Comparison of ENCODE assay signal across 28 cellular contexts in genomic region chr9:116189683-116190082, GRCh38. TPM values are rescaled to one million over a fixed set of nuclear protein-coding genes. Genes with fewer than 3 reads are reported as not detected.
DNase-seq lines count a peak whose midpoint lies in the region; ATAC-seq and TF ChIP-seq lines count a peak whose summit lies in the region.
"Had no signal": no experiment of that assay in that cellular context is flagged by ENCODE, and none has a peak within 500 bp of the region (broad histone marks: within the 10 kb centered on the region; RNA-seq: fewer than 3 reads in every experiment).

No MANE protein-coding gene starts in this region.

- intact Hi-C loops in thyroid gland (cut with DNase I) = no loop called here

- no peak for ATAC-seq in lung (ENCODE audit: insufficient read depth, low FRiP score)
- no peak for ATAC-seq in GM21825 (IDR thresholded peaks at IDR 0.05; ENCODE audit: unreplicated experiment)
- ATAC-seq: effector memory CD8-positive, alpha-beta T cell; heart left ventricle; Panc1; right cardiac atrium; stimulated activated naive CD8-positive, alpha-beta T cell treated with anti-CD3 and anti-CD28 coated beads, Interleukin-15, amount 100 ng/mL, for 72 hours had no signal

- WGBS in lung, 2 donors = 56 to 78% methylated on average over 5 of the region's 5 CpGs
- 29 to 38% methylated on average over 5 of the region's 5 CpGs for WGBS in thyroid gland, 2 donors

- DNase-seq in astrocyte of the hippocampus (ENCODE audit: low read depth, low spot score) (peak; percentile 22), epithelial cell of proximal tubule (ENCODE audit: low read depth) (peak; percentile 48), lung (ENCODE audit: low spot score) (peak; percentile 49), thyroid gland (peak; percentile 75 to 83), activated gamma-delta T cell treated with Interleukin-2 at 50 U/mL for 16 hours (no peak)
- DNase-seq in effector CD8-positive, alpha-beta T cell (lab: John Stamatoyannopoulos, UW) = no peak
- DNase-seq: amygdala; CD8-positive, alpha-beta memory T cell; colonic mucosa; effector memory CD8-positive, alpha-beta T cell; foreskin fibroblast; heart left ventricle; KG1; MG63; NCI-H2029 treated with DMSO at 0.1 percent for 48 hours; NCI-H526 treated with DMSO at 0.1 percent for 48 hours; ovary; right cardiac atrium; SHP77; stimulated activated CD4-positive, alpha-beta T cell treated with anti-CD3 and anti-CD28 coated beads, Interleukin-2, amount 100 ng/mL, for 24 hours; stimulated activated CD8-positive, alpha-beta memory T cell treated with anti-CD3 and anti-CD28 coated beads, Interleukin-4, amount 100 ng/mL, for 48 hours; stimulated activated naive CD8-positive, alpha-beta T cell treated with anti-CD3 and anti-CD28 coated beads, Interleukin-15, amount 100 ng/mL, for 72 hours had no signal

- H3K36me3 ChIP-seq in lung (ENCODE audit: control insufficient read depth in 2 of 2, insufficient read depth in 2 of 2, low read length in 2 of 2) (no peaks in the 10 kb centered on the region), thyroid gland (no peaks in the 10 kb centered on the region)
- H3K36me3 ChIP-seq: cardiac muscle cell, colonic mucosa, esophagus muscularis mucosa, heart left ventricle, MG63, ovary, vagina had no signal

- H3K4me1 ChIP-seq in lung (ENCODE audit: control insufficient read depth in 2 of 2, insufficient read depth in 2 of 2, low read length in 2 of 2) (no peaks in the 10 kb centered on the region), thyroid gland (peaks cover 0 to 12% of the 10 kb centered on the region in 2 donors)
- H3K4me1 ChIP-seq: colonic mucosa, esophagus muscularis mucosa, heart left ventricle, vagina had no signal

- no peak overlapping the region for H3K27ac ChIP-seq in lung (ENCODE audit: low read depth in 1 of 2, low read length in 1 of 2)
- H3K27ac ChIP-seq in thyroid gland = peak overlapping the region in 1 of 3 donors; percentile 1
- H3K27ac ChIP-seq: cardiac muscle cell, colonic mucosa, esophagus muscularis mucosa, heart left ventricle, ovary, vagina had no signal

- TF ChIP-seq CTCF in epithelial cell of proximal tubule (conservative IDR thresholded peaks at IDR 0.05; ENCODE audit: low read depth, low read length) = no peak
- TF ChIP-seq CTCF in lung (IDR thresholded peaks at IDR 0.05; ENCODE audit: control extremely low read depth, extremely low read depth) = no peak
- no peak for TF ChIP-seq CTCF in thyroid gland (IDR thresholded peaks at IDR 0.05)

- H3K27me3 ChIP-seq in lung (ENCODE audit: control insufficient read depth, insufficient read depth) = no peaks in the 10 kb centered on the region
- no peaks in the 10 kb centered on the region for H3K27me3 ChIP-seq in thyroid gland
- H3K27me3 ChIP-seq: cardiac muscle cell, colonic mucosa, heart left ventricle, MG63, ovary, vagina had no signal

- no peak overlapping the region for H3K4me3 ChIP-seq in epithelial cell of proximal tubule (ENCODE audit: low read depth, low read length)
- H3K4me3 ChIP-seq in lung = no peak overlapping the region
- no peak overlapping the region for H3K4me3 ChIP-seq in thyroid gland (replicated peaks in 1 of 3)
- H3K4me3 ChIP-seq: cardiac muscle cell, colonic mucosa, esophagus muscularis mucosa, heart left ventricle, MG63, ovary, vagina had no signal

- TF ChIP-seq POLR2A in thyroid gland (IDR thresholded peaks at IDR 0.05) = no peak

- H3K9me3 ChIP-seq in lung (ENCODE audit: control insufficient read depth in 2 of 2, insufficient read depth in 1 of 2, low read length in 1 of 2) (no peaks in the 10 kb centered on the region), thyroid gland (no peaks in the 10 kb centered on the region)
- H3K9me3 ChIP-seq: colonic mucosa, esophagus muscularis mucosa, heart left ventricle, MG63, ovary, vagina had no signal

RNA-seq across cellular contexts. Expression of gene PAPPA, which starts 36.1 kb away (rescaled TPM):
- 2.5 TPM in 2 replicates for total RNA-seq in epithelial cell of proximal tubule
- total RNA-seq in lung = 1 to 10 TPM; 4.6 to 6.7 TPM
- polyA plus RNA-seq in lung = 1 to 10 TPM in 1 of 2 donors, under 1 TPM in 1; 0.45 to 2.7 TPM
- total RNA-seq in thyroid gland = 1 to 10 TPM; 1.0 to 5.0 (median 2.8) TPM
- total RNA-seq: activated T-helper 2 cell treated with anti-CD3 and anti-CD28 coated beads, Interferon-gamma antibody, Interleukin-2, Interleukin-4, amounts not matched to agents 10 μg/mL and 5 μg/mL and 100 μg/mL, durations not matched to agents 14 hours and 24 hours and 36 hours; CD8-positive, alpha-beta memory T cell had no signal
- polyA plus RNA-seq: CD8-positive, alpha-beta memory T cell had no signal

Comparison
In these comparisons a context has a peak if more than half of its experiments do, and no peak if none do; other contexts are left out.
1. DNase-seq: peak in astrocyte of the hippocampus (single experiment), epithelial cell of proximal tubule (single experiment), lung (single experiment) and thyroid gland (2 of 2); none in effector CD8-positive, alpha-beta T cell (single experiment) and activated gamma-delta T cell treated with Interleukin-2 at 50 U/mL for 16 hours (single experiment).